Comparison of ENCODE assay signal across 1 cellular context in genomic region chr14:91060472-91061308, GRCh38.
TF ChIP-seq lines count a peak whose summit lies in the region.

Gene RPS6KA5, minus strand, starts transcription at chr14:91060641. Its CDS starts 207 bp downstream, at chr14:91060434.

TF ChIP-seq in HepG2, 621 proteins besides CTCF, POLR2A, EP300 and RAD21 (continued from another document and continues in another):
- no peak for TF ChIP-seq LRRFIP1 (CRISPR knock-in tag; conservative IDR thresholded peaks at IDR 0.05)
- no peak for TF ChIP-seq MATR3 (CRISPR knock-in tag; IDR thresholded peaks at IDR 0.05)
- TF ChIP-seq HDAC2 (CRISPR knock-in tag; IDR thresholded peaks at IDR 0.05), result no peak
- no peak for TF ChIP-seq ZBTB3 (CRISPR knock-in tag; IDR thresholded peaks at IDR 0.05; ENCODE audit: borderline replicate concordance, low read depth)
- TF ChIP-seq ZNF280B (CRISPR knock-in tag; IDR thresholded peaks at IDR 0.05; ENCODE audit: borderline replicate concordance), result peak; percentile 14; the same call in 1 of the 2 replicates
- TF ChIP-seq ZZZ3 (CRISPR knock-in tag; IDR thresholded peaks at IDR 0.05; ENCODE audit: borderline replicate concordance), result no peak
- peak; percentile 63; the same call in 1 of the 2 replicates for TF ChIP-seq ZNF879 (CRISPR knock-in tag; IDR thresholded peaks at IDR 0.05)
- TF ChIP-seq CEBPB (IDR thresholded peaks at IDR 0.05; ENCODE audit: borderline replicate concordance, low read depth, low read length), result no peak
- TF ChIP-seq RFX3 (CRISPR knock-in tag; IDR thresholded peaks at IDR 0.05), result no peak
- 0 out of 2 replicates have a peak, but pooled peaks have one; percentile 34 for TF ChIP-seq ZFP37 (CRISPR knock-in tag; IDR thresholded peaks at IDR 0.05; ENCODE audit: borderline replicate concordance)
- TF ChIP-seq DRAP1 (CRISPR knock-in tag; IDR thresholded peaks at IDR 0.05), result peak; percentile 54; the same call in 1 of the 2 replicates
- 0 out of 2 replicates have a peak, but pooled peaks have one; percentile 30 for TF ChIP-seq ZNF546 (CRISPR knock-in tag; conservative IDR thresholded peaks at IDR 0.05)
- no peak for TF ChIP-seq CBFB (CRISPR knock-in tag; IDR thresholded peaks at IDR 0.05)
- TF ChIP-seq LCORL (IDR thresholded peaks at IDR 0.05), result no peak
- peak; percentile 71 for TF ChIP-seq LCORL (CRISPR knock-in tag; IDR thresholded peaks at IDR 0.05)
- TF ChIP-seq KMT2B (CRISPR knock-in tag; IDR thresholded peaks at IDR 0.05), result peak; percentile 72
- TF ChIP-seq BCL3 (CRISPR knock-in tag; IDR thresholded peaks at IDR 0.05), result no peak; the same call in 1 of the 2 replicates
- TF ChIP-seq ZC3H4 (CRISPR knock-in tag; IDR thresholded peaks at IDR 0.05; ENCODE audit: borderline replicate concordance), result no peak
- TF ChIP-seq ZNF75D (CRISPR knock-in tag; IDR thresholded peaks at IDR 0.05; ENCODE audit: borderline replicate concordance), result no peak
- 0 out of 2 replicates have a peak, but pooled peaks have one; percentile 87 for TF ChIP-seq ZSCAN20 (CRISPR knock-in tag; IDR thresholded peaks at IDR 0.05; ENCODE audit: borderline replicate concordance)
- 0 out of 2 replicates have a peak, but pooled peaks have one; percentile 16 for TF ChIP-seq KDM4B (CRISPR knock-in tag; IDR thresholded peaks at IDR 0.05)
- TF ChIP-seq MED8 (CRISPR knock-in tag; IDR thresholded peaks at IDR 0.05; ENCODE audit: insufficient replicate concordance), result no peak
- no peak for TF ChIP-seq ZBTB42 (CRISPR knock-in tag; IDR thresholded peaks at IDR 0.05)
- peak; percentile 6; the same call in 1 of the 2 replicates for TF ChIP-seq TMF1 (CRISPR knock-in tag; IDR thresholded peaks at IDR 0.05; ENCODE audit: low read depth)
- TF ChIP-seq ZHX2 (IDR thresholded peaks at IDR 0.05; ENCODE audit: low read depth), result peak; percentile 33; the same call in 1 of the 2 replicates
- no peak for TF ChIP-seq ZHX2 (CRISPR knock-in tag; IDR thresholded peaks at IDR 0.05; ENCODE audit: borderline replicate concordance)
- no peak; the same call in 1 of the 2 replicates for TF ChIP-seq ARID5B (CRISPR knock-in tag; IDR thresholded peaks at IDR 0.05)
- peak; percentile 56; the same call in 1 of the 2 replicates for TF ChIP-seq FOXO1 (CRISPR knock-in tag; IDR thresholded peaks at IDR 0.05)
- no peak for TF ChIP-seq ZNF235 (CRISPR knock-in tag; IDR thresholded peaks at IDR 0.05; ENCODE audit: borderline replicate concordance)
- TF ChIP-seq GFI1 (CRISPR knock-in tag; IDR thresholded peaks at IDR 0.05; ENCODE audit: borderline replicate concordance), result no peak
- no peak for TF ChIP-seq CENPX (CRISPR knock-in tag; IDR thresholded peaks at IDR 0.05)
- peak; percentile 74; the same call in 1 of the 2 replicates for TF ChIP-seq MXD3 (CRISPR knock-in tag; IDR thresholded peaks at IDR 0.05)
- no peak for TF ChIP-seq CHD2 (IDR thresholded peaks at IDR 0.05; ENCODE audit: low read depth, low read length)
- no peak for TF ChIP-seq ZNF430 (CRISPR knock-in tag; IDR thresholded peaks at IDR 0.05)
- TF ChIP-seq HES4 (CRISPR knock-in tag; IDR thresholded peaks at IDR 0.05; ENCODE audit: borderline replicate concordance), result no peak
- no peak for TF ChIP-seq ZNF83 (CRISPR knock-in tag; IDR thresholded peaks at IDR 0.05; ENCODE audit: borderline replicate concordance)
- no peak for TF ChIP-seq ZMAT5 (CRISPR knock-in tag; IDR thresholded peaks at IDR 0.05; ENCODE audit: borderline replicate concordance, low read depth)
- TF ChIP-seq THAP9 (CRISPR knock-in tag; IDR thresholded peaks at IDR 0.05; ENCODE audit: borderline replicate concordance), result peak; percentile 63; the same call in 1 of the 2 replicates
- peak; percentile 83 for TF ChIP-seq RNF2 (conservative IDR thresholded peaks at IDR 0.05; ENCODE audit: low read depth)
- peak; percentile 64 for TF ChIP-seq ONECUT2 (CRISPR knock-in tag; IDR thresholded peaks at IDR 0.05)
- TF ChIP-seq TARDBP (CRISPR knock-in tag; IDR thresholded peaks at IDR 0.05), result peak; percentile 65; the same call in 1 of the 2 replicates
- TF ChIP-seq ARHGAP35 (CRISPR knock-in tag; IDR thresholded peaks at IDR 0.05; ENCODE audit: borderline replicate concordance), result no peak
- no peak for TF ChIP-seq ATAD3A (CRISPR knock-in tag; IDR thresholded peaks at IDR 0.05)
- no peak for TF ChIP-seq PLRG1 (conservative IDR thresholded peaks at IDR 0.05)
- no peak for TF ChIP-seq ZNF143 (CRISPR knock-in tag; IDR thresholded peaks at IDR 0.05)
